Comparison of ENCODE assay signal across 1 cellular context in the genomic region with DNA sequence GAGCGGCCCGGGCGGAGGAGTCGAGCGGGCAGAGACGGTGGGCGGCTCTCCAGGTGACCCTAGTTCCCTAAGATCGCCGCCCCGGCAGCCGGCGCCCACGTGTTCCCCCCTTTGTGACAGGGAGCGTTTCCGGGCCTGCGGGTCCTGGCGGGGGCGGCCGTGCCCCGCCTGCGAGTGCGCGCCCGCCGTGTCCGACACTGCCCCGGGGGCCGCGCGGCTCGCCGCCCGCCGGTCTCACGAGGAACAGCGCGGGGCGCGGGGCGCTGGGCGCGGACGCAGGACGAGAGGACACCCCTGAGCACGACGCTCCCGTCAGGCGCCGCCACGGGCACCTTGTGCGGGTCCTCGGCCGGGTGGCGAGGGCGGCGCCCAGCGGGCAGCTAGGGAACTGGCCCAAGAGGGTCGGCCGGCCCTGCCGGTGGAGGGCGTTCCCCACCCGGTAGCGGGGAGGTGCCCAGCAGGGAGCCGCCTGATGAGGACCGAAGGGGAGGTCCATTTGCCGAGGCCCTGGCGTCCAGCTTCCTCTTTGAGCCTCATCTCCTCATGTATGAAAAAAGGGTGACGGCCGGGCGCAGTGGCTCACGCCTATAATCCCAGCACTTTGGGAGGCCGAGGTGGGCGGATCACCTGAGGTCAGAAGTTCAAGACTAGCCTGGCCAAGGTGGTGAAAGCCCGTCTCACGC.
TF ChIP-seq lines count a peak whose summit lies in the region.

A gene (minus strand): TSS at position 137 of the 683 bp plus-strand sequence. CDS start 535 bp downstream, outside the sequence.

TF ChIP-seq in K562, 482 proteins besides CTCF, POLR2A, EP300 and RAD21 (continued from another document and continues in another):
- TF ChIP-seq, protein P1, sequence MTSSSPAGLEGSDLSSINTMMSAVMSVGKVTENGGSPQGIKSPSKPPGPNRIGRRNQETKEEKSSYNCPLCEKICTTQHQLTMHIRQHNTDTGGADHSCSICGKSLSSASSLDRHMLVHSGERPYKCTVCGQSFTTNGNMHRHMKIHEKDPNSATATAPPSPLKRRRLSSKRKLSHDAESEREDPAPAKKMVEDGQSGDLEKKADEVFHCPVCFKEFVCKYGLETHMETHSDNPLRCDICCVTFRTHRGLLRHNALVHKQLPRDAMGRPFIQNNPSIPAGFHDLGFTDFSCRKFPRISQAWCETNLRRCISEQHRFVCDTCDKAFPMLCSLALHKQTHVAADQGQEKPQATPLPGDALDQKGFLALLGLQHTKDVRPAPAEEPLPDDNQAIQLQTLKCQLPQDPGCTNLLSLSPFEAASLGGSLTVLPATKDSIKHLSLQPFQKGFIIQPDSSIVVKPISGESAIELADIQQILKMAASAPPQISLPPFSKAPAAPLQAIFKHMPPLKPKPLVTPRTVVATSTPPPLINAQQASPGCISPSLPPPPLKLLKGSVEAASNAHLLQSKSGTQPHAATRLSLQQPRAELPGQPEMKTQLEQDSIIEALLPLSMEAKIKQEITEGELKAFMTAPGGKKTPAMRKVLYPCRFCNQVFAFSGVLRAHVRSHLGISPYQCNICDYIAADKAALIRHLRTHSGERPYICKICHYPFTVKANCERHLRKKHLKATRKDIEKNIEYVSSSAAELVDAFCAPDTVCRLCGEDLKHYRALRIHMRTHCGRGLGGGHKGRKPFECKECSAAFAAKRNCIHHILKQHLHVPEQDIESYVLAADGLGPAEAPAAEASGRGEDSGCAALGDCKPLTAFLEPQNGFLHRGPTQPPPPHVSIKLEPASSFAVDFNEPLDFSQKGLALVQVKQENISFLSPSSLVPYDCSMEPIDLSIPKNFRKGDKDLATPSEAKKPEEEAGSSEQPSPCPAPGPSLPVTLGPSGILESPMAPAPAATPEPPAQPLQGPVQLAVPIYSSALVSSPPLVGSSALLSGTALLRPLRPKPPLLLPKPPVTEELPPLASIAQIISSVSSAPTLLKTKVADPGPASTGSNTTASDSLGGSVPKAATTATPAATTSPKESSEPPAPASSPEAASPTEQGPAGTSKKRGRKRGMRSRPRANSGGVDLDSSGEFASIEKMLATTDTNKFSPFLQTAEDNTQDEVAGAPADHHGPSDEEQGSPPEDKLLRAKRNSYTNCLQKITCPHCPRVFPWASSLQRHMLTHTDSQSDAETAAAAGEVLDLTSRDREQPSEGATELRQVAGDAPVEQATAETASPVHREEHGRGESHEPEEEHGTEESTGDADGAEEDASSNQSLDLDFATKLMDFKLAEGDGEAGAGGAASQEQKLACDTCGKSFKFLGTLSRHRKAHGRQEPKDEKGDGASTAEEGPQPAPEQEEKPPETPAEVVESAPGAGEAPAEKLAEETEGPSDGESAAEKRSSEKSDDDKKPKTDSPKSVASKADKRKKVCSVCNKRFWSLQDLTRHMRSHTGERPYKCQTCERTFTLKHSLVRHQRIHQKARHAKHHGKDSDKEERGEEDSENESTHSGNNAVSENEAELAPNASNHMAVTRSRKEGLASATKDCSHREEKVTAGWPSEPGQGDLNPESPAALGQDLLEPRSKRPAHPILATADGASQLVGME (CRISPR knock-in tag; IDR thresholded peaks at IDR 0.05): peak; percentile 94
- TF ChIP-seq, protein P2, sequence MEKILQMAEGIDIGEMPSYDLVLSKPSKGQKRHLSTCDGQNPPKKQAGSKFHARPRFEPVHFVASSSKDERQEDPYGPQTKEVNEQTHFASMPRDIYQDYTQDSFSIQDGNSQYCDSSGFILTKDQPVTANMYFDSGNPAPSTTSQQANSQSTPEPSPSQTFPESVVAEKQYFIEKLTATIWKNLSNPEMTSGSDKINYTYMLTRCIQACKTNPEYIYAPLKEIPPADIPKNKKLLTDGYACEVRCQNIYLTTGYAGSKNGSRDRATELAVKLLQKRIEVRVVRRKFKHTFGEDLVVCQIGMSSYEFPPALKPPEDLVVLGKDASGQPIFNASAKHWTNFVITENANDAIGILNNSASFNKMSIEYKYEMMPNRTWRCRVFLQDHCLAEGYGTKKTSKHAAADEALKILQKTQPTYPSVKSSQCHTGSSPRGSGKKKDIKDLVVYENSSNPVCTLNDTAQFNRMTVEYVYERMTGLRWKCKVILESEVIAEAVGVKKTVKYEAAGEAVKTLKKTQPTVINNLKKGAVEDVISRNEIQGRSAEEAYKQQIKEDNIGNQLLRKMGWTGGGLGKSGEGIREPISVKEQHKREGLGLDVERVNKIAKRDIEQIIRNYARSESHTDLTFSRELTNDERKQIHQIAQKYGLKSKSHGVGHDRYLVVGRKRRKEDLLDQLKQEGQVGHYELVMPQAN (IDR thresholded peaks at IDR 0.05; ENCODE audit: borderline replicate concordance): peak; percentile 100; the same call in 1 of the 2 replicates
- TF ChIP-seq CREM (IDR thresholded peaks at IDR 0.05; ENCODE audit: low read depth) (peak; percentile 70), TRIM28 (IDR thresholded peaks at IDR 0.05) (peak; percentile 86), ZNF239 (CRISPR knock-in tag; IDR thresholded peaks at IDR 0.05) (peak; percentile 8; the same call in 1 of the 2 replicates), CAMTA2 (CRISPR knock-in tag; conservative IDR thresholded peaks at IDR 0.05) (peak; percentile 56; the same call in 1 of the 2 replicates), ZNF134 (CRISPR knock-in tag; conservative IDR thresholded peaks at IDR 0.05) (peak; percentile 58; the same call in 1 of the 2 replicates), ZBTB7A (IDR thresholded peaks at IDR 0.05; ENCODE audit: borderline replicate concordance, control insufficient read depth, low read depth, low read length) (peak; percentile 99), ZNF175 (CRISPR knock-in tag; IDR thresholded peaks at IDR 0.05; ENCODE audit: low read depth) (peak; percentile 85), TEAD2 (tag; IDR thresholded peaks at IDR 0.05) (no peak)
- TF ChIP-seq, protein P3, sequence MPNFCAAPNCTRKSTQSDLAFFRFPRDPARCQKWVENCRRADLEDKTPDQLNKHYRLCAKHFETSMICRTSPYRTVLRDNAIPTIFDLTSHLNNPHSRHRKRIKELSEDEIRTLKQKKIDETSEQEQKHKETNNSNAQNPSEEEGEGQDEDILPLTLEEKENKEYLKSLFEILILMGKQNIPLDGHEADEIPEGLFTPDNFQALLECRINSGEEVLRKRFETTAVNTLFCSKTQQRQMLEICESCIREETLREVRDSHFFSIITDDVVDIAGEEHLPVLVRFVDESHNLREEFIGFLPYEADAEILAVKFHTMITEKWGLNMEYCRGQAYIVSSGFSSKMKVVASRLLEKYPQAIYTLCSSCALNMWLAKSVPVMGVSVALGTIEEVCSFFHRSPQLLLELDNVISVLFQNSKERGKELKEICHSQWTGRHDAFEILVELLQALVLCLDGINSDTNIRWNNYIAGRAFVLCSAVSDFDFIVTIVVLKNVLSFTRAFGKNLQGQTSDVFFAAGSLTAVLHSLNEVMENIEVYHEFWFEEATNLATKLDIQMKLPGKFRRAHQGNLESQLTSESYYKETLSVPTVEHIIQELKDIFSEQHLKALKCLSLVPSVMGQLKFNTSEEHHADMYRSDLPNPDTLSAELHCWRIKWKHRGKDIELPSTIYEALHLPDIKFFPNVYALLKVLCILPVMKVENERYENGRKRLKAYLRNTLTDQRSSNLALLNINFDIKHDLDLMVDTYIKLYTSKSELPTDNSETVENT (CRISPR knock-in tag; IDR thresholded peaks at IDR 0.05): peak; percentile 97
- TF ChIP-seq, protein P4, sequence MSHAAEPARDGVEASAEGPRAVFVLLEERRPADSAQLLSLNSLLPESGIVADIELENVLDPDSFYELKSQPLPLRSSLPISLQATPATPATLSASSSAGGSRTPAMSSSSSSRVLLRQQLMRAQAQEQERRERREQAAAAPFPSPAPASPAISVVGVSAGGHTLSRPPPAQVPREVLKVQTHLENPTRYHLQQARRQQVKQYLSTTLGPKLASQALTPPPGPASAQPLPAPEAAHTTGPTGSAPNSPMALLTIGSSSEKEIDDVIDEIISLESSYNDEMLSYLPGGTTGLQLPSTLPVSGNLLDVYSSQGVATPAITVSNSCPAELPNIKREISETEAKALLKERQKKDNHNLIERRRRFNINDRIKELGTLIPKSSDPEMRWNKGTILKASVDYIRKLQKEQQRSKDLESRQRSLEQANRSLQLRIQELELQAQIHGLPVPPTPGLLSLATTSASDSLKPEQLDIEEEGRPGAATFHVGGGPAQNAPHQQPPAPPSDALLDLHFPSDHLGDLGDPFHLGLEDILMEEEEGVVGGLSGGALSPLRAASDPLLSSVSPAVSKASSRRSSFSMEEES (CRISPR knock-in tag; IDR thresholded peaks at IDR 0.05): no peak
- TF ChIP-seq, protein P5, sequence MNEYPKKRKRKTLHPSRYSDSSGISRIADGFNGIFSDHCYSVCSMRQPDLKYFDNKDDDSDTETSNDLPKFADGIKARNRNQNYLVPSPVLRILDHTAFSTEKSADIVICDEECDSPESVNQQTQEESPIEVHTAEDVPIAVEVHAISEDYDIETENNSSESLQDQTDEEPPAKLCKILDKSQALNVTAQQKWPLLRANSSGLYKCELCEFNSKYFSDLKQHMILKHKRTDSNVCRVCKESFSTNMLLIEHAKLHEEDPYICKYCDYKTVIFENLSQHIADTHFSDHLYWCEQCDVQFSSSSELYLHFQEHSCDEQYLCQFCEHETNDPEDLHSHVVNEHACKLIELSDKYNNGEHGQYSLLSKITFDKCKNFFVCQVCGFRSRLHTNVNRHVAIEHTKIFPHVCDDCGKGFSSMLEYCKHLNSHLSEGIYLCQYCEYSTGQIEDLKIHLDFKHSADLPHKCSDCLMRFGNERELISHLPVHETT (CRISPR knock-in tag; conservative IDR thresholded peaks at IDR 0.05 in 1 of 2, IDR thresholded peaks at IDR 0.05 in 1 of 2): peak in 1 of 2 experiments; percentile 100; a peak in 2 of 4 replicates
- TF ChIP-seq, protein P6, sequence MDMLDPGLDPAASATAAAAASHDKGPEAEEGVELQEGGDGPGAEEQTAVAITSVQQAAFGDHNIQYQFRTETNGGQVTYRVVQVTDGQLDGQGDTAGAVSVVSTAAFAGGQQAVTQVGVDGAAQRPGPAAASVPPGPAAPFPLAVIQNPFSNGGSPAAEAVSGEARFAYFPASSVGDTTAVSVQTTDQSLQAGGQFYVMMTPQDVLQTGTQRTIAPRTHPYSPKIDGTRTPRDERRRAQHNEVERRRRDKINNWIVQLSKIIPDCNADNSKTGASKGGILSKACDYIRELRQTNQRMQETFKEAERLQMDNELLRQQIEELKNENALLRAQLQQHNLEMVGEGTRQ (CRISPR knock-in tag; IDR thresholded peaks at IDR 0.05): peak; percentile 73
- TF ChIP-seq, protein P7, sequence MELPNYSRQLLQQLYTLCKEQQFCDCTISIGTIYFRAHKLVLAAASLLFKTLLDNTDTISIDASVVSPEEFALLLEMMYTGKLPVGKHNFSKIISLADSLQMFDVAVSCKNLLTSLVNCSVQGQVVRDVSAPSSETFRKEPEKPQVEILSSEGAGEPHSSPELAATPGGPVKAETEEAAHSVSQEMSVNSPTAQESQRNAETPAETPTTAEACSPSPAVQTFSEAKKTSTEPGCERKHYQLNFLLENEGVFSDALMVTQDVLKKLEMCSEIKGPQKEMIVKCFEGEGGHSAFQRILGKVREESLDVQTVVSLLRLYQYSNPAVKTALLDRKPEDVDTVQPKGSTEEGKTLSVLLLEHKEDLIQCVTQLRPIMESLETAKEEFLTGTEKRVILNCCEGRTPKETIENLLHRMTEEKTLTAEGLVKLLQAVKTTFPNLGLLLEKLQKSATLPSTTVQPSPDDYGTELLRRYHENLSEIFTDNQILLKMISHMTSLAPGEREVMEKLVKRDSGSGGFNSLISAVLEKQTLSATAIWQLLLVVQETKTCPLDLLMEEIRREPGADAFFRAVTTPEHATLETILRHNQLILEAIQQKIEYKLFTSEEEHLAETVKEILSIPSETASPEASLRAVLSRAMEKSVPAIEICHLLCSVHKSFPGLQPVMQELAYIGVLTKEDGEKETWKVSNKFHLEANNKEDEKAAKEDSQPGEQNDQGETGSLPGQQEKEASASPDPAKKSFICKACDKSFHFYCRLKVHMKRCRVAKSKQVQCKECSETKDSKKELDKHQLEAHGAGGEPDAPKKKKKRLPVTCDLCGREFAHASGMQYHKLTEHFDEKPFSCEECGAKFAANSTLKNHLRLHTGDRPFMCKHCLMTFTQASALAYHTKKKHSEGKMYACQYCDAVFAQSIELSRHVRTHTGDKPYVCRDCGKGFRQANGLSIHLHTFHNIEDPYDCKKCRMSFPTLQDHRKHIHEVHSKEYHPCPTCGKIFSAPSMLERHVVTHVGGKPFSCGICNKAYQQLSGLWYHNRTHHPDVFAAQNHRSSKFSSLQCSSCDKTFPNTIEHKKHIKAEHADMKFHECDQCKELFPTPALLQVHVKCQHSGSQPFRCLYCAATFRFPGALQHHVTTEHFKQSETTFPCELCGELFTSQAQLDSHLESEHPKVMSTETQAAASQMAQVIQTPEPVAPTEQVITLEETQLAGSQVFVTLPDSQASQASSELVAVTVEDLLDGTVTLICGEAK (IDR thresholded peaks at IDR 0.05): no peak; the same call in 1 of the 2 replicates
- TF ChIP-seq, protein P7 (CRISPR knock-in tag; IDR thresholded peaks at IDR 0.05): no peak
- TF ChIP-seq, protein P8, sequence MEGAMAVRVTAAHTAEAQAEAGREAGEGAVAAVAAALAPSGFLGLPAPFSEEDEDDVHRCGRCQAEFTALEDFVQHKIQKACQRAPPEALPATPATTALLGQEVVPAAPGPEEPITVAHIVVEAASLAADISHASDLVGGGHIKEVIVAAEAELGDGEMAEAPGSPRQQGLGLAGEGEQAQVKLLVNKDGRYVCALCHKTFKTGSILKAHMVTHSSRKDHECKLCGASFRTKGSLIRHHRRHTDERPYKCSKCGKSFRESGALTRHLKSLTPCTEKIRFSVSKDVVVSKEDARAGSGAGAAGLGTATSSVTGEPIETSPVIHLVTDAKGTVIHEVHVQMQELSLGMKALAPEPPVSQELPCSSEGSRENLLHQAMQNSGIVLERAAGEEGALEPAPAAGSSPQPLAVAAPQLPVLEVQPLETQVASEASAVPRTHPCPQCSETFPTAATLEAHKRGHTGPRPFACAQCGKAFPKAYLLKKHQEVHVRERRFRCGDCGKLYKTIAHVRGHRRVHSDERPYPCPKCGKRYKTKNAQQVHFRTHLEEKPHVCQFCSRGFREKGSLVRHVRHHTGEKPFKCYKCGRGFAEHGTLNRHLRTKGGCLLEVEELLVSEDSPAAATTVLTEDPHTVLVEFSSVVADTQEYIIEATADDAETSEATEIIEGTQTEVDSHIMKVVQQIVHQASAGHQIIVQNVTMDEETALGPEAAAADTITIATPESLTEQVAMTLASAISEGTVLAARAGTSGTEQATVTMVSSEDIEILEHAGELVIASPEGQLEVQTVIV (CRISPR knock-in tag; IDR thresholded peaks at IDR 0.05; ENCODE audit: borderline replicate concordance): no peak; the same call in 1 of the 2 replicates
